Comparison of ENCODE assay signal across 9 cellular contexts in genomic region chr10:132942740-132943554, GRCh38. TPM values are rescaled to one million over a fixed set of nuclear protein-coding genes. Genes with fewer than 3 reads are reported as not detected.
A peak's percentile ranks its signal among the peaks of the same experiment; 100 is the strongest.
DNase-seq lines count a peak whose midpoint lies in the region; ATAC-seq and TF ChIP-seq lines count a peak whose summit lies in the region.
"Had no signal": no experiment of that assay in that cellular context is flagged by ENCODE, and none has a peak within 500 bp of the region (broad histone marks: within the 10 kb centered on the region; RNA-seq: fewer than 3 reads in every experiment).

No MANE protein-coding gene starts in this region.

- H4K20me1 ChIP-seq in PC-3 (ENCODE audit: low read length) = no peaks in the 10 kb centered on the region

- WGBS in ectodermal cell, 2 experiments = 46 to 49% methylated on average over 60 of the region's 60 CpGs
- WGBS in mesodermal cell (ENCODE audit: insufficient coverage in 2 of 2), 2 experiments = 43 to 47% methylated on average over 51 to 57 of the region's 60 CpGs

- H3K27me3 ChIP-seq in ectodermal cell (ENCODE audit: control insufficient read depth, insufficient read depth, low read length, poor library complexity, severe bottlenecking) = peaks cover 10% of the 10 kb centered on the region
- H3K27me3 ChIP-seq in upper lobe of right lung = peaks cover 56% of the 10 kb centered on the region
- H3K27me3 ChIP-seq in PC-3 (ENCODE audit: low read length) = peaks cover 13% of the 10 kb centered on the region

- CTCF ChIA-PET in PC-3 (lab: Charles Lee) = no interaction called here

- peak overlapping the region; percentile 68 for H3K4me3 Mint-ChIP-seq in activated T-cell treated with anti-CD3 and anti-CD28 coated beads, Interleukin-2, amount 50 U/mL, for 24 hours

- POLR2A ChIA-PET in PC-3 (lab: Charles Lee; ENCODE audit: unreplicated experiment) = no interaction called here

- H3K4me1 ChIP-seq in ectodermal cell (ENCODE audit: control insufficient read depth, insufficient read depth, low read length) = peaks cover 5% of the 10 kb centered on the region
- H3K4me1 ChIP-seq in mesodermal cell (ENCODE audit: control insufficient read depth, insufficient read depth, low read length, poor library complexity, severe bottlenecking) = no peaks in the 10 kb centered on the region
- H3K4me1 ChIP-seq in upper lobe of right lung = peaks cover 11% of the 10 kb centered on the region
- H3K4me1 ChIP-seq in PC-3 (ENCODE audit: insufficient read depth, low read length) = no peaks in the 10 kb centered on the region

- no peaks in the 10 kb centered on the region for H3F3A ChIP-seq in PC-3 (ENCODE audit: low read length, unreplicated experiment)

- no TSS peak for BruUV-seq in PC-3 (replicated peaks; lab: Mats Ljungman, UMichigan)

- no peaks in the 10 kb centered on the region for H3K79me2 ChIP-seq in PC-3 (ENCODE audit: low read length)

- H3K27me3 Mint-ChIP-seq in activated T-cell treated with anti-CD3 and anti-CD28 coated beads, Interleukin-2, amount 50 U/mL, for 24 hours = peaks cover 71% of the 10 kb centered on the region

- ATAC-seq in upper lobe of right lung = no peak
- ATAC-seq in GM18868 (IDR thresholded peaks at IDR 0.05; ENCODE audit: unreplicated experiment) = no peak
- ATAC-seq in HG03469 (IDR thresholded peaks at IDR 0.05; ENCODE audit: unreplicated experiment) = no peak
- no peak for ATAC-seq in PC-3

- no peaks in the 10 kb centered on the region for H3K9me2 ChIP-seq in PC-3 (replicated peaks; ENCODE audit: low read length)

- peak; percentile 29 for DNase-seq in activated T-cell treated with anti-CD3 and anti-CD28 coated beads, Interleukin-2, amount 50 U/mL, for 24 hours
- no peak for DNase-seq in activated T-cell treated with anti-CD3 and anti-CD28 coated beads, Interleukin-2, amount 50 U/mL, for 48 hours
- peak; percentile 63 for DNase-seq in upper lobe of right lung
- DNase-seq in PC-3 = no peak
- DNase-seq: CD4-positive, CD25-positive, alpha-beta regulatory T cell had no signal

- peaks cover 2% of the 10 kb centered on the region for H3K9me3 Mint-ChIP-seq in activated T-cell treated with anti-CD3 and anti-CD28 coated beads, Interleukin-2, amount 50 U/mL, for 24 hours

- H3K27ac ChIP-seq in ectodermal cell (ENCODE audit: insufficient read depth, low read depth, low read length, poor library complexity, severe bottlenecking) (no peak overlapping the region), mesodermal cell (ENCODE audit: low read depth, low read length, severe bottlenecking) (no peak overlapping the region), upper lobe of right lung (no peak overlapping the region), PC-3 (ENCODE audit: low read length) (no peak overlapping the region)

- peaks cover 10% of the 10 kb centered on the region for H3K4me1 Mint-ChIP-seq in activated T-cell treated with anti-CD3 and anti-CD28 coated beads, Interleukin-2, amount 50 U/mL, for 24 hours (ENCODE audit: low read depth)

- peak overlapping the region; percentile 38 for H3K4me3 ChIP-seq in ectodermal cell (ENCODE audit: insufficient read depth, low read depth, low read length)
- H3K4me3 ChIP-seq in mesodermal cell (ENCODE audit: extremely low read depth, insufficient read depth, low read length, poor library complexity, severe bottlenecking) = peak overlapping the region; percentile 55
- peak overlapping the region; percentile 42 for H3K4me3 ChIP-seq in upper lobe of right lung
- H3K4me3 ChIP-seq in PC-3 (ENCODE audit: low read length) = no peak overlapping the region

- intact Hi-C loops in upper lobe of right lung (cut with DNase I) (no loop called here), PC-3 (cut with micrococcal nuclease) (no loop called here)

- no peak overlapping the region for H3K27ac Mint-ChIP-seq in activated T-cell treated with anti-CD3 and anti-CD28 coated beads, Interleukin-2, amount 50 U/mL, for 24 hours
- H3K27ac Mint-ChIP-seq: CD4-positive, CD25-positive, alpha-beta regulatory T cell had no signal

- no peaks in the 10 kb centered on the region for H3K36me3 Mint-ChIP-seq in activated T-cell treated with anti-CD3 and anti-CD28 coated beads, Interleukin-2, amount 50 U/mL, for 24 hours (ENCODE audit: low read depth)
- H3K36me3 Mint-ChIP-seq: CD4-positive, CD25-positive, alpha-beta regulatory T cell had no signal

- no peak overlapping the region for H3K9ac ChIP-seq in PC-3 (ENCODE audit: low read length)

- no peak overlapping the region for H3K4me2 ChIP-seq in PC-3 (ENCODE audit: low read length)

- H3K9me3 ChIP-seq in ectodermal cell (ENCODE audit: control insufficient read depth, low read length) = no peaks in the 10 kb centered on the region
- H3K9me3 ChIP-seq in mesodermal cell (ENCODE audit: control insufficient read depth, low read length) = no peaks in the 10 kb centered on the region
- H3K9me3 ChIP-seq in upper lobe of right lung = no peaks in the 10 kb centered on the region
- H3K9me3 ChIP-seq in PC-3 (ENCODE audit: low read length) = no peaks in the 10 kb centered on the region

- TF ChIP-seq CTCF in upper lobe of right lung (IDR thresholded peaks at IDR 0.05) (no peak), PC-3 (conservative IDR thresholded peaks at IDR 0.05; ENCODE audit: low read depth, low read length) (no peak)

- H3K36me3 ChIP-seq in ectodermal cell (ENCODE audit: control insufficient read depth, insufficient read depth, low read length) (no peaks in the 10 kb centered on the region), mesodermal cell (ENCODE audit: control insufficient read depth, insufficient read depth, low read length) (no peaks in the 10 kb centered on the region), upper lobe of right lung (no peaks in the 10 kb centered on the region), PC-3 (ENCODE audit: low read depth, low read length) (no peaks in the 10 kb centered on the region)

- no peak overlapping the region for H2AFZ ChIP-seq in PC-3 (ENCODE audit: low read length)

RNA-seq across cellular contexts. Expression of gene CFAP46, which starts 0.6 kb away (rescaled TPM):
- polyA plus RNA-seq in ectodermal cell (2013, experiment 1 of 4) = 5.7 TPM
- 5.4 TPM for polyA plus RNA-seq in ectodermal cell (2013, experiment 2 of 4)
- 3.5 TPM for polyA plus RNA-seq in ectodermal cell (2013, experiment 3 of 4)
- polyA plus RNA-seq in ectodermal cell (2013, experiment 4 of 4) = 5.7 TPM
- 3.2 TPM for polyA plus RNA-seq in mesodermal cell (2013, experiment 1 of 2)
- polyA plus RNA-seq in mesodermal cell (2013, experiment 2 of 2) = 2.9 TPM
- 0.52 TPM for total RNA-seq in upper lobe of right lung
- total RNA-seq in PC-3 (2014; rRNA removed) = 0.04 TPM in 1 of 2 replicates, not detected in the other
- total RNA-seq: CD4-positive, CD25-positive, alpha-beta regulatory T cell had no signal
- polyA plus RNA-seq: CD4-positive, CD25-positive, alpha-beta regulatory T cell had no signal

Comparison
In these comparisons a context has a peak if more than half of its experiments do, and no peak if none do; other contexts are left out.
1. DNase-seq: peak in activated T-cell treated with anti-CD3 and anti-CD28 coated beads, Interleukin-2, amount 50 U/mL, for 24 hours (single experiment) and upper lobe of right lung (single experiment); none in activated T-cell treated with anti-CD3 and anti-CD28 coated beads, Interleukin-2, amount 50 U/mL, for 48 hours (0 of 2) and PC-3 (single experiment).